In genomic region chr1:163655565-163655964, GRCh38 we compare ENCODE assay signal across 28 cellular contexts.
"Had no signal": no experiment of that assay in that cellular context is flagged by ENCODE, and none has a peak within 500 bp of the region (broad histone marks: within the 10 kb centered on the region; RNA-seq: fewer than 3 reads in every experiment).

No MANE protein-coding gene starts in this region.

- H3K27me3 Mint-ChIP-seq: naive B cell; natural killer cell treated with Interleukin-12 subunit alpha and Interleukin-12 subunit beta and Interleukin-15 and Interleukin-18, amount 100 ng/mL, for 72 hours; stimulated activated naive B cell treated with anti-CD40 and anti-IgM and Interleukin-4, amounts not matched to agents 10 μg/mL and 1 μg/mL and 100 μg/mL, for 72 hours; stimulated activated naive CD8-positive, alpha-beta T cell treated with anti-CD3 and anti-CD28 coated beads, Interleukin-15, Interleukin-2, amounts not matched to agents 100 ng/mL and 50 ng/mL, for 24 hours had no signal

- H3K36me3 ChIP-seq: esophagus squamous epithelium, gastroesophageal sphincter, heart left ventricle, left lung, lower lobe of right lung, neural progenitor cell, thoracic aorta, tibial nerve, upper lobe of right lung, uterus had no signal

- H3K4me2 ChIP-seq: neural progenitor cell had no signal

- H3K4me3 ChIP-seq: coronary artery, esophagus squamous epithelium, gastroesophageal sphincter, heart left ventricle, left lung, lower lobe of right lung, mucosa of descending colon, neural progenitor cell, psoas muscle, thoracic aorta, tibial nerve, upper lobe of right lung, uterus had no signal

- ATAC-seq: foreskin keratinocyte; gastroesophageal sphincter; heart left ventricle; left lung; lower lobe of right lung; mucosa of descending colon; natural killer cell treated with Interleukin-12 subunit alpha and Interleukin-12 subunit beta and Interleukin-15 and Interleukin-18, amount 100 ng/mL, for 72 hours; psoas muscle; stimulated activated naive B cell treated with anti-CD40 and anti-IgM and Interleukin-4, amounts not matched to agents 10 μg/mL and 1 μg/mL and 100 μg/mL, for 72 hours; upper lobe of right lung had no signal

- H3K4me1 Mint-ChIP-seq: memory B cell; naive B cell; stimulated activated naive B cell treated with anti-CD40 and anti-IgM and Interleukin-4, amounts not matched to agents 10 μg/mL and 1 μg/mL and 100 μg/mL, for 72 hours had no signal

- H3K9me3 ChIP-seq: esophagus squamous epithelium, gastroesophageal sphincter, heart left ventricle, left lung, lower lobe of right lung, mucosa of descending colon, psoas muscle, thoracic aorta, tibial nerve, upper lobe of right lung, uterus had no signal

- H3K27me3 ChIP-seq: foreskin keratinocyte, gastroesophageal sphincter, heart left ventricle, left lung, neural progenitor cell, tibial nerve, upper lobe of right lung, uterus had no signal

- H3K9ac ChIP-seq: neural progenitor cell had no signal

- H3K36me3 Mint-ChIP-seq: memory B cell; naive B cell; natural killer cell treated with Interleukin-12 subunit alpha and Interleukin-12 subunit beta and Interleukin-15 and Interleukin-18, amount 100 ng/mL, for 72 hours; neural progenitor cell; stimulated activated naive B cell treated with anti-CD40 and anti-IgM and Interleukin-4, amounts not matched to agents 10 μg/mL and 1 μg/mL and 100 μg/mL, for 72 hours had no signal

- H3K4me1 ChIP-seq: esophagus squamous epithelium, foreskin keratinocyte, gastroesophageal sphincter, heart left ventricle, left lung, lower lobe of right lung, psoas muscle, tibial nerve, upper lobe of right lung, uterus had no signal

- H3K27ac ChIP-seq: coronary artery, foreskin keratinocyte, gastroesophageal sphincter, heart left ventricle, left lung, lower lobe of right lung, neural progenitor cell, psoas muscle, thoracic aorta, tibial nerve, upper lobe of right lung had no signal

- H3K4me3 Mint-ChIP-seq: memory B cell; naive B cell; natural killer cell treated with Interleukin-12 subunit alpha and Interleukin-12 subunit beta and Interleukin-15 and Interleukin-18, amount 100 ng/mL, for 72 hours; neural progenitor cell; stimulated activated naive B cell treated with anti-CD40 and anti-IgM and Interleukin-4, amounts not matched to agents 10 μg/mL and 1 μg/mL and 100 μg/mL, for 72 hours; stimulated activated naive CD8-positive, alpha-beta T cell treated with anti-CD3 and anti-CD28 coated beads, Interleukin-15, Interleukin-2, amounts not matched to agents 100 ng/mL and 50 ng/mL, for 24 hours had no signal

- H3K9me3 Mint-ChIP-seq: memory B cell; neural progenitor cell; stimulated activated naive CD8-positive, alpha-beta T cell treated with anti-CD3 and anti-CD28 coated beads, Interleukin-15, Interleukin-2, amounts not matched to agents 100 ng/mL and 50 ng/mL, for 24 hours had no signal

- H3K27ac Mint-ChIP-seq: memory B cell; naive B cell; natural killer cell treated with Interleukin-12 subunit alpha and Interleukin-12 subunit beta and Interleukin-15 and Interleukin-18, amount 100 ng/mL, for 72 hours; neural progenitor cell; stimulated activated naive B cell treated with anti-CD40 and anti-IgM and Interleukin-4, amounts not matched to agents 10 μg/mL and 1 μg/mL and 100 μg/mL, for 72 hours; stimulated activated naive CD8-positive, alpha-beta T cell treated with anti-CD3 and anti-CD28 coated beads, Interleukin-15, Interleukin-2, amounts not matched to agents 100 ng/mL and 50 ng/mL, for 24 hours had no signal

- DNase-seq: dermis blood vessel endothelial cell; effector memory CD4-positive, alpha-beta T cell; erythroblast; esophagus squamous epithelium; foreskin keratinocyte; heart left ventricle; hippocampal formation; left cardiac atrium; left lung; lower lobe of right lung; mucosa of descending colon; naive B cell; posterior cingulate gyrus; psoas muscle; small intestine; stimulated activated CD4-positive, alpha-beta T cell treated with anti-CD3 and anti-CD28 coated beads, Interleukin-15, amount 100 ng/mL, for 24 hours; stimulated activated CD4-positive, alpha-beta T cell treated with anti-CD3 and anti-CD28 coated beads, Interleukin-2, amount 100 ng/mL, for 48 hours; stimulated activated naive B cell treated with anti-CD40 and anti-IgM and Interleukin-4, amounts not matched to agents 10 μg/mL and 1 μg/mL and 100 μg/mL, for 72 hours; upper lobe of right lung; uterus had no signal
